1 cellular context compared by ENCODE assay signal in the genomic region with DNA sequence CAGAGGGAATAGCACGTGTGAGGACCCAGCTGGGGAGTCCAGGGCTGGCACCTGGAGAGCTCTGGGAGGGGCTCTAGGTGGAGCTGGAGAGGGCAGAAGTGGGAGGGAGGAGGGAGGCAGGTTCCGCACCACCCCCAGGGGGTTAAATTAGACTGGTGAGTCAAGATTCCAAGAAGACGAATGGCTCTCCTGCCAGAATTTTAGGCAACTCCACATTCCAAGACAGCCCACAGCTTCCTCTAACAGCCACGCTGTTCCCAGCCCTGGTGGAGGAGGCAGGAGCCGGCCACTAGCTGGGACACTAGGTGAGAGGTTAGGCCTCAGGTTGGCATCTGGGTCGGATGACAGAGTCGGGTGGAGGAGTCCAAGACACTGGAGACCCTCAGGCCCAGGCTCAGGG.
TF ChIP-seq lines count a peak whose summit lies in the region.

No MANE protein-coding gene starts in this region.

TF ChIP-seq in GM23338, 12 proteins besides CTCF, POLR2A, EP300 and RAD21 (continued from another document):
- TF ChIP-seq, protein P1, sequence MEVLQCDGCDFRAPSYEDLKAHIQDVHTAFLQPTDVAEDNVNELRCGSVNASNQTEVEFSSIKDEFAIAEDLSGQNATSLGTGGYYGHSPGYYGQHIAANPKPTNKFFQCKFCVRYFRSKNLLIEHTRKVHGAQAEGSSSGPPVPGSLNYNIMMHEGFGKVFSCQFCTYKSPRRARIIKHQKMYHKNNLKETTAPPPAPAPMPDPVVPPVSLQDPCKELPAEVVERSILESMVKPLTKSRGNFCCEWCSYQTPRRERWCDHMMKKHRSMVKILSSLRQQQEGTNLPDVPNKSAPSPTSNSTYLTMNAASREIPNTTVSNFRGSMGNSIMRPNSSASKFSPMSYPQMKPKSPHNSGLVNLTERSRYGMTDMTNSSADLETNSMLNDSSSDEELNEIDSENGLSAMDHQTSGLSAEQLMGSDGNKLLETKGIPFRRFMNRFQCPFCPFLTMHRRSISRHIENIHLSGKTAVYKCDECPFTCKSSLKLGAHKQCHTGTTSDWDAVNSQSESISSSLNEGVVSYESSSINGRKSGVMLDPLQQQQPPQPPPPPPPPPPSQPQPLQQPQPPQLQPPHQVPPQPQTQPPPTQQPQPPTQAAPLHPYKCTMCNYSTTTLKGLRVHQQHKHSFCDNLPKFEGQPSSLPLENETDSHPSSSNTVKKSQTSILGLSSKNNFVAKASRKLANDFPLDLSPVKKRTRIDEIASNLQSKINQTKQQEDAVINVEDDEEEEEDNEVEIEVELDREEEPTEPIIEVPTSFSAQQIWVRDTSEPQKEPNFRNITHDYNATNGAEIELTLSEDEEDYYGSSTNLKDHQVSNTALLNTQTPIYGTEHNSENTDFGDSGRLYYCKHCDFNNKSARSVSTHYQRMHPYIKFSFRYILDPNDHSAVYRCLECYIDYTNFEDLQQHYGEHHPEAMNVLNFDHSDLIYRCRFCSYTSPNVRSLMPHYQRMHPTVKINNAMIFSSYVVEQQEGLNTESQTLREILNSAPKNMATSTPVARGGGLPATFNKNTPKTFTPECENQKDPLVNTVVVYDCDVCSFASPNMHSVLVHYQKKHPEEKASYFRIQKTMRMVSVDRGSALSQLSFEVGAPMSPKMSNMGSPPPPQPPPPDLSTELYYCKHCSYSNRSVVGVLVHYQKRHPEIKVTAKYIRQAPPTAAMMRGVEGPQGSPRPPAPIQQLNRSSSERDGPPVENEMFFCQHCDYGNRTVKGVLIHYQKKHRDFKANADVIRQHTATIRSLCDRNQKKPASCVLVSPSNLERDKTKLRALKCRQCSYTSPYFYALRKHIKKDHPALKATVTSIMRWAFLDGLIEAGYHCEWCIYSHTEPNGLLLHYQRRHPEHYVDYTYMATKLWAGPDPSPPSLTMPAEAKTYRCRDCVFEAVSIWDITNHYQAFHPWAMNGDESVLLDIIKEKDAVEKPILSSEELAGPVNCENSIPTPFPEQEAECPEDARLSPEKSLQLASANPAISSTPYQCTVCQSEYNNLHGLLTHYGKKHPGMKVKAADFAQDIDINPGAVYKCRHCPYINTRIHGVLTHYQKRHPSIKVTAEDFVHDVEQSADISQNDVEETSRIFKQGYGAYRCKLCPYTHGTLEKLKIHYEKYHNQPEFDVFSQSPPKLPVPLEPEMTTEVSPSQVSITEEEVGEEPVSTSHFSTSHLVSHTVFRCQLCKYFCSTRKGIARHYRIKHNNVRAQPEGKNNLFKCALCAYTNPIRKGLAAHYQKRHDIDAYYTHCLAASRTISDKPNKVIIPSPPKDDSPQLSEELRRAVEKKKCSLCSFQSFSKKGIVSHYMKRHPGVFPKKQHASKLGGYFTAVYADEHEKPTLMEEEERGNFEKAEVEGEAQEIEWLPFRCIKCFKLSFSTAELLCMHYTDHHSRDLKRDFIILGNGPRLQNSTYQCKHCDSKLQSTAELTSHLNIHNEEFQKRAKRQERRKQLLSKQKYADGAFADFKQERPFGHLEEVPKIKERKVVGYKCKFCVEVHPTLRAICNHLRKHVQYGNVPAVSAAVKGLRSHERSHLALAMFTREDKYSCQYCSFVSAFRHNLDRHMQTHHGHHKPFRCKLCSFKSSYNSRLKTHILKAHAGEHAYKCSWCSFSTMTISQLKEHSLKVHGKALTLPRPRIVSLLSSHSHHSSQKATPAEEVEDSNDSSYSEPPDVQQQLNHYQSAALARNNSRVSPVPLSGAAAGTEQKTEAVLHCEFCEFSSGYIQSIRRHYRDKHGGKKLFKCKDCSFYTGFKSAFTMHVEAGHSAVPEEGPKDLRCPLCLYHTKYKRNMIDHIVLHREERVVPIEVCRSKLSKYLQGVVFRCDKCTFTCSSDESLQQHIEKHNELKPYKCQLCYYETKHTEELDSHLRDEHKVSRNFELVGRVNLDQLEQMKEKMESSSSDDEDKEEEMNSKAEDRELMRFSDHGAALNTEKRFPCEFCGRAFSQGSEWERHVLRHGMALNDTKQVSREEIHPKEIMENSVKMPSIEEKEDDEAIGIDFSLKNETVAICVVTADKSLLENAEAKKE (CRISPR knock-in tag; IDR thresholded peaks at IDR 0.05), result no peak
- TF ChIP-seq JUNB (IDR thresholded peaks at IDR 0.05; ENCODE audit: unreplicated experiment) (no peak), NANOG (IDR thresholded peaks at IDR 0.05; ENCODE audit: borderline replicate concordance) (no peak)
